Comparison of ENCODE assay signal across 24 cellular contexts in genomic region chr10:43727935-43728334, GRCh38.
"Had no signal": no experiment of that assay in that cellular context is flagged by ENCODE, and none has a peak within 500 bp of the region (broad histone marks: within the 10 kb centered on the region; RNA-seq: fewer than 3 reads in every experiment).

No MANE protein-coding gene starts in this region.

- H3K36me3 ChIP-seq: brain microvascular endothelial cell, esophagus squamous epithelium, gastroesophageal sphincter had no signal

- H3K27ac ChIP-seq: brain microvascular endothelial cell, coronary artery, dorsolateral prefrontal cortex, esophagus squamous epithelium, gastroesophageal sphincter had no signal

- FAIRE-seq: astrocyte, bronchial epithelial cell had no signal

- H3K27me3 ChIP-seq: brain microvascular endothelial cell, esophagus squamous epithelium, gastroesophageal sphincter had no signal

- DNase-seq: activated CD4-positive, alpha-beta T cell treated with anti-CD3 and anti-CD28 coated beads for 36 hours; activated CD4-positive, alpha-beta T cell treated with anti-CD3 and anti-CD28 coated beads, Interleukin-2, amount 10 ng/mL, durations not matched to agents 7 days and 5 days; activated CD4-positive, alpha-beta T cell treated with anti-CD3 and anti-CD28 coated beads, Interleukin-2, amount 50 U/mL, for 48 hours; activated CD4-positive, CD25-positive, alpha-beta regulatory T cell; activated CD4-positive, CD25-positive, alpha-beta regulatory T cell treated with anti-CD3 and anti-CD28 coated beads, Interleukin-2, amount 50 U/mL, for 72 hours; activated CD8-positive, alpha-beta memory T cell treated with anti-CD3 and anti-CD28 coated beads for 24 hours; activated CD8-positive, alpha-beta T cell treated with anti-CD3 and anti-CD28 coated beads for 36 hours; activated effector memory CD4-positive, alpha-beta T cell treated with Interleukin-2 at 50 U/mL for 16 hours; activated gamma-delta T cell treated with Interleukin-2 at 50 U/mL for 16 hours; activated naive CD4-positive, alpha-beta T cell treated with anti-CD3 and anti-CD28 coated beads, Interleukin-2, amount 50 U/mL, for 16 hours; activated naive CD4-positive, alpha-beta T cell treated with Interleukin-2 at 50 U/mL for 16 hours; activated T-cell treated with anti-CD3 and anti-CD28 coated beads, Interleukin-2, amount 50 U/mL, for 4 hours; amniotic stem cell; anterior cingulate cortex; brain microvascular endothelial cell; dorsolateral prefrontal cortex; effector memory CD4-positive, alpha-beta T cell; esophagus squamous epithelium; foreskin melanocyte; T-helper 2 cell had no signal

- H3K4me1 ChIP-seq: esophagus squamous epithelium, gastroesophageal sphincter had no signal

- H3K4me3 ChIP-seq: coronary artery, dorsolateral prefrontal cortex, esophagus squamous epithelium, gastroesophageal sphincter had no signal
